10 cellular contexts compared by ENCODE assay signal in the genomic region with DNA sequence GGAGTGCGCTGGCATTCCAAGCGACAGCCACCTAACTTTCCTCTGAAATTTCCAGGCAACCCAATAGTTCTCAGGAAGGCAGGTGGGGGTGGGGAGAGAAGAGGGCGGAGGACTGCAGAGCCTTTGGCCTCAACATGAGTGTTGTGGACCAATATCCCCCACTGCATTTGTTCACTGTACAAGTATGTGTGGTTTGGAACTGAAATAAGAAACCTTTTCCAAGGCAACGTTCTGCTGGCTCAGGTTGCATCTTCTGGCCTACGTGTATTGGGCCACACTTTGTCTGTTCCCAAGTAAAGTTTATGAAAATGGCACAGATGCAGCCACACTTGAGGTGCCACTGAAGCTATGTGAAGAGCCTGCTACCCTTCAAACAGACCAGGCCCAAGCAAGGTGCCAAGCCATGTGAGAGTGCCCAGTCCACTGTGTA.
DNase-seq lines count a peak whose midpoint lies in the region; ATAC-seq, FAIRE-seq and TF ChIP-seq lines count a peak whose summit lies in the region.
"Had no signal": no experiment of that assay in that cellular context is flagged by ENCODE, and none has a peak within 500 bp of the region (broad histone marks: within the 10 kb centered on the region; RNA-seq: fewer than 3 reads in every experiment).

No MANE protein-coding gene starts in this region.

- H3K4me3 ChIP-seq in LNCaP clone FGC (ENCODE audit: low read depth, low read length) (no peak overlapping the region), coronary artery (no peak overlapping the region), mucosa of descending colon (no peak overlapping the region)

- H3K27ac ChIP-seq in coronary artery, result peak overlapping the region; percentile 83 to 89

- intact Hi-C loops in mucosa of descending colon (cut with DNase I, micrococcal nuclease), result no loop called here

- peaks cover 2% of the 10 kb centered on the region for H3K4me1 ChIP-seq in mucosa of descending colon (ENCODE audit: low read depth)

- no peak for TF ChIP-seq CTCF in LNCaP clone FGC (IDR thresholded peaks at IDR 0.05; ENCODE audit: control insufficient read depth, extremely low read depth, insufficient read depth)
- no peak for TF ChIP-seq CTCF in coronary artery (IDR thresholded peaks at IDR 0.05)
- no peak for TF ChIP-seq CTCF in mucosa of descending colon (IDR thresholded peaks at IDR 0.05)

- H3K36me3 ChIP-seq in mucosa of descending colon (ENCODE audit: low read depth), result no peaks in the 10 kb centered on the region

- no peaks in the 10 kb centered on the region for H3K9me3 ChIP-seq in mucosa of descending colon

- no peak for FAIRE-seq in urothelium cell line (lab: Jason Lieb, UNC)

- DNase-seq in LNCaP clone FGC (ENCODE audit: low read depth), result peak; percentile 96
- peak; percentile 84 for DNase-seq in coronary artery (ENCODE audit: low spot score)
- DNase-seq in mucosa of descending colon, result no peak
- peak; percentile 41 for DNase-seq in urothelium cell line (ENCODE audit: low spot score)
- no peak for DNase-seq in cerebellar nuclear complex (lab: John Stamatoyannopoulos, UW)
- DNase-seq in GF-D8 (lab: John Stamatoyannopoulos, UW), result no peak
- DNase-seq: activated CD4-positive, alpha-beta T cell treated with anti-CD3 and anti-CD28 coated beads for 48 hours; naive thymus-derived CD8-positive, alpha-beta T cell; RPMI8226 had no signal

- ATAC-seq in mucosa of descending colon (peak; percentile 48), HG02884 (IDR thresholded peaks at IDR 0.05; ENCODE audit: unreplicated experiment) (no peak)
- ATAC-seq: naive thymus-derived CD8-positive, alpha-beta T cell had no signal

Comparison
In these comparisons a context has a peak if more than half of its experiments do, and no peak if none do; other contexts are left out.
1. DNase-seq: peak in LNCaP clone FGC (single experiment), coronary artery (single experiment) and urothelium cell line (single experiment); none in mucosa of descending colon (0 of 3), cerebellar nuclear complex (0 of 2) and GF-D8 (single experiment).